19 cellular contexts compared by ENCODE assay signal in the genomic region with DNA sequence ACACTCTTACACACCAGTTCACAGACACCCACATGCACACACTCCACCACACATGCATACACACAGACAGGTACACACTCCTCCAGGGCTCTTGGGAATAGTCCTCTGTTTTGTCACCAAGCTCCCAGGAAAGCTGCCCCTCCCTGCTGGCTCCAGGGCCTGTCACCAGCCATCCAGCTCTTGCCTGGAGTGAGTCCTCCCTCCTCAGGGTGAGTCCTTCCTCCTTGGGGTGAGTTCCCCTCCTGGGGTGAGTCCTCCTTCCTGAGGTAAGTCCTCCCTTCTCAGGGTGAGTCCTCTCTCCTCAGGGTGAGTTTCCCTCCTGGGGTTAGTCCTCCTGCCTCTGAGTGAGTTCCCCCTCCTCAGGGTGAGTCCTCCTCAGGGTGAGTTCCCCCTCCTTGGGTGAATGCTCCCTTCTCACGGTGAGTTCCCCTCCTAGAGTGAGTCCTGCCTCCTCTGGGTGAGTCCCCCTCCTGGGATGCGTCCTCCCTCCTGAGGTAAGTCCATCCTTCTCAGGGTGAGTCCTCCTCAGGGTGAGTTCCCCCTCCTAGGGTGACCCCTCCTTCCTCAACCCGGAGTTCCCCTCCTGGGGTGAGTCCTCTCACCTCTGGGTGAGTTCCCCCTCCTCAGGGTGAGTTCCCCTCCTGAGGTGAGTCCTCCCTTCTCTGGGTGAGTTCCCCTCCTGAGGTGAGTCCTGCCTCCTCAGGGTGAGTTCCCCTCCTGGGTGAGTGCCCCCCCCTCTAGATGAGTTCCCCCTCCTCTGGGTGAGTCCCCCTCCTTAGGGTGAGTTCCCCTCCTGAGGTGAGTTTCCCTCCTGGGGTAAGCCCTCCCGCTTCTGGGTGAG.
DNase-seq lines count a peak whose midpoint lies in the region; ATAC-seq and TF ChIP-seq lines count a peak whose summit lies in the region.
"Had no signal": no experiment of that assay in that cellular context is flagged by ENCODE, and none has a peak within 500 bp of the region (broad histone marks: within the 10 kb centered on the region; RNA-seq: fewer than 3 reads in every experiment).

No MANE protein-coding gene starts in this region.

- H2BK120ac ChIP-seq in H9 (ENCODE audit: low read depth, low read length, poor library complexity, severe bottlenecking), result no peak overlapping the region

- no CpG with 5 or more reads among the region's 4 CpGs for WGBS in H9 (ENCODE audit: extremely low coverage, insufficient read length, low lambda C conversion rate)
- WGBS in endodermal cell (ENCODE audit: insufficient coverage in 1 of 2, insufficient read length in 1 of 2), 2 experiments, result 89 to 93% methylated on average over 1 to 4 of the region's 4 CpGs

- H3K4me1 ChIP-seq in Caco-2, result peaks cover 20% of the 10 kb centered on the region
- H3K4me1 ChIP-seq in H9 (ENCODE audit: insufficient read depth, low read length), result no peaks in the 10 kb centered on the region; the same call in 1 of the 2 replicates
- no peaks in the 10 kb centered on the region for H3K4me1 ChIP-seq in endodermal cell (ENCODE audit: control insufficient read depth, insufficient read depth, low read length)
- H3K4me1 ChIP-seq in osteoblast (ENCODE audit: insufficient read depth, low read length), result peaks cover 18% of the 10 kb centered on the region
- H3K4me1 ChIP-seq: SJCRH30 had no signal

- H2BK5ac ChIP-seq in H9 (ENCODE audit: insufficient read length, low read length), result no peak overlapping the region

- H3K23ac ChIP-seq in H9 (ENCODE audit: insufficient read length, low read depth, low read length), result no peak overlapping the region

- H3K9me3 ChIP-seq in Caco-2, result no peaks in the 10 kb centered on the region
- no peaks in the 10 kb centered on the region for H3K9me3 ChIP-seq in H9 (ENCODE audit: control insufficient read depth, low read depth, low read length)
- no peaks in the 10 kb centered on the region for H3K9me3 ChIP-seq in endodermal cell (ENCODE audit: control insufficient read depth, low read length)
- H3K9me3 ChIP-seq in osteoblast (ENCODE audit: low read depth, low read length), result no peaks in the 10 kb centered on the region
- H3K9me3 ChIP-seq: SJCRH30 had no signal

- H3K4ac ChIP-seq in H9 (ENCODE audit: low read depth, low read length), result no peak overlapping the region

- peaks cover 10% of the 10 kb centered on the region for H3K27me3 Mint-ChIP-seq in Caco-2 (ENCODE audit: insufficient read depth, unreplicated experiment)
- H3K27me3 Mint-ChIP-seq in H9 (ENCODE audit: low read depth), result peaks cover 66% of the 10 kb centered on the region
- peaks cover 49% of the 10 kb centered on the region for H3K27me3 Mint-ChIP-seq in endodermal cell (ENCODE audit: insufficient read depth)

- H3K56ac ChIP-seq in H9 (ENCODE audit: insufficient read length, low read depth, low read length), result no peak overlapping the region

- H3T11ph ChIP-seq in H9 (ENCODE audit: low read length), result no peak overlapping the region

- no peak for TF ChIP-seq CTCF in Caco-2 (IDR thresholded peaks at IDR 0.05; ENCODE audit: insufficient read depth in 1 of 2, low read depth in 1 of 2, low read length in 1 of 2, severe bottlenecking in 1 of 2, unreplicated experiment in 1 of 2)
- no peak for TF ChIP-seq CTCF in H9 (conservative IDR thresholded peaks at IDR 0.05)
- no peak for TF ChIP-seq CTCF in endodermal cell (conservative IDR thresholded peaks at IDR 0.05)
- no peak for TF ChIP-seq CTCF in osteoblast (IDR thresholded peaks at IDR 0.05; ENCODE audit: extremely low read depth, low read depth, low read length)

- no peak overlapping the region for H3K14ac ChIP-seq in H9 (ENCODE audit: insufficient read depth, low read length)

- H3K4me2 ChIP-seq in H9 (ENCODE audit: insufficient read depth, insufficient read length, low read length), result no peak overlapping the region
- no peak overlapping the region for H3K4me2 ChIP-seq in osteoblast (ENCODE audit: insufficient read depth, low read length)

- H3K27ac ChIP-seq in H9 (ENCODE audit: insufficient read length, low read depth, low read length), result no peak overlapping the region
- H3K27ac ChIP-seq in endodermal cell (ENCODE audit: low read depth, low read length), result no peak overlapping the region
- no peak overlapping the region for H3K27ac ChIP-seq in osteoblast (ENCODE audit: low read depth, low read length)
- H3K27ac ChIP-seq: epithelial cell of prostate, foreskin keratinocyte, SJCRH30 had no signal

- H3K79me1 ChIP-seq in H9 (ENCODE audit: insufficient read depth, low read depth, low read length, poor library complexity, severe bottlenecking), result no peaks in the 10 kb centered on the region

- H2BK20ac ChIP-seq in H9 (ENCODE audit: low read depth, low read length, poor library complexity, severe bottlenecking), result no peak overlapping the region

- H3K23me2 ChIP-seq in H9 (ENCODE audit: insufficient read length, low read depth, low read length, poor library complexity, severe bottlenecking), result no peaks in the 10 kb centered on the region

- intact Hi-C loops in Caco-2 (cut with micrococcal nuclease; ENCODE audit: unreplicated experiment), result loop anchor here (1.0 kb wide), 2 partner anchors 12 to 271 kb away; no protein-coding TSS in a partner anchor

- H3K9me3 Mint-ChIP-seq in Caco-2 (ENCODE audit: unreplicated experiment) (peaks cover 15% of the 10 kb centered on the region), H9 (peaks cover 0 to 8% of the 10 kb centered on the region in 2 experiments; a peak in 1 of 5 replicates), endodermal cell (no peaks in the 10 kb centered on the region)
- H3K9me3 Mint-ChIP-seq: activated naive CD4-positive, alpha-beta T cell treated with anti-CD3 and anti-CD28 coated beads for 36 hours; dendritic cell treated with granulocyte-macrophage colony-stimulating factor and Interleukin-4, amounts not matched to agents 40 ng/mL and 50 ng/mL, for 4 days; natural killer cell had no signal

- no TSS peak for BruUV-seq in Caco-2 (replicated peaks; lab: Mats Ljungman, UMichigan)

- H3K18ac ChIP-seq in H9 (ENCODE audit: insufficient read length, low read depth, low read length), result no peak overlapping the region

- no peak overlapping the region for H4K5ac ChIP-seq in H9 (ENCODE audit: insufficient read length, low read depth, low read length)

- POLR2A ChIA-PET in Caco-2 (lab: Charles Lee), result no interaction called here

- H4K8ac ChIP-seq in H9 (replicated peaks; ENCODE audit: insufficient read length, low read depth, low read length), result no peak overlapping the region

- H3K27ac Mint-ChIP-seq in Caco-2 (ENCODE audit: unreplicated experiment) (peak overlapping the region; percentile 54), H9 (no peak overlapping the region), endodermal cell (no peak overlapping the region)
- H3K27ac Mint-ChIP-seq: activated naive CD4-positive, alpha-beta T cell treated with anti-CD3 and anti-CD28 coated beads for 36 hours; dendritic cell treated with granulocyte-macrophage colony-stimulating factor and Interleukin-4, amounts not matched to agents 40 ng/mL and 50 ng/mL, for 4 days; natural killer cell had no signal

- peaks cover 6% of the 10 kb centered on the region for H3K4me1 Mint-ChIP-seq in Caco-2 (ENCODE audit: low read depth, unreplicated experiment)
- peaks cover 4 to 10% of the 10 kb centered on the region in 2 experiments; a peak in 3 of 4 replicates for H3K4me1 Mint-ChIP-seq in H9
- peaks cover 2% of the 10 kb centered on the region for H3K4me1 Mint-ChIP-seq in endodermal cell

- DNase-seq in Caco-2 (peak in 1 of 2 experiments; percentile 45), H9 (peak; percentile 13), endodermal cell (peak; percentile 46), osteoblast (ENCODE audit: insufficient read length, low spot score, missing footprints) (peak; percentile 44), NCI-H526 (lab: John Stamatoyannopoulos, UW) (no peak)
- DNase-seq: activated naive CD4-positive, alpha-beta T cell treated with anti-CD3 and anti-CD28 coated beads for 36 hours; foreskin keratinocyte; GF-D8; natural killer cell; OCI-M1; SJCRH30; small intestine; stimulated activated CD4-positive, alpha-beta T cell treated with anti-CD3 and anti-CD28 coated beads, Interleukin-4, amount 100 ng/mL, for 4 hours had no signal

- H4K91ac ChIP-seq in H9 (ENCODE audit: insufficient read length, low read depth, low read length), result no peak overlapping the region

- H2BK15ac ChIP-seq in H9 (ENCODE audit: low read depth, low read length), result no peak overlapping the region

- no peaks in the 10 kb centered on the region for H3K27me3 ChIP-seq in Caco-2 (replicated peaks; ENCODE audit: control insufficient read depth, insufficient read depth, low read length)
- no peaks in the 10 kb centered on the region; the same call in 1 of the 2 replicates for H3K27me3 ChIP-seq in H9 (ENCODE audit: insufficient read depth, low read length)
- peaks cover 20% of the 10 kb centered on the region for H3K27me3 ChIP-seq in endodermal cell (ENCODE audit: control insufficient read depth, insufficient read depth, low read length, poor library complexity, severe bottlenecking)
- peaks cover 11% of the 10 kb centered on the region for H3K27me3 ChIP-seq in osteoblast (ENCODE audit: insufficient read depth, low read length)

- H3K4me3 ChIP-seq in Caco-2 (ENCODE audit: low read depth, low read length) (no peak overlapping the region), endodermal cell (ENCODE audit: low read length) (no peak overlapping the region), osteoblast (ENCODE audit: insufficient read depth, low read length) (no peak overlapping the region)
- H3K4me3 ChIP-seq: SJCRH30 had no signal

- H3K4me3 Mint-ChIP-seq in Caco-2 (ENCODE audit: unreplicated experiment) (no peak overlapping the region), H9 (no peak overlapping the region), endodermal cell (no peak overlapping the region)
- H3K4me3 Mint-ChIP-seq: activated naive CD4-positive, alpha-beta T cell treated with anti-CD3 and anti-CD28 coated beads for 36 hours; brain; dendritic cell treated with granulocyte-macrophage colony-stimulating factor and Interleukin-4, amounts not matched to agents 40 ng/mL and 50 ng/mL, for 4 days; natural killer cell had no signal

- no peak for ATAC-seq in GM21367 (IDR thresholded peaks at IDR 0.05; ENCODE audit: unreplicated experiment)
- no peak for ATAC-seq in HG03175 (IDR thresholded peaks at IDR 0.05; ENCODE audit: unreplicated experiment)
- ATAC-seq: activated CD4-positive, CD25-positive, alpha-beta regulatory T cell treated with anti-CD3 and anti-CD28 coated beads, Interleukin-2, amount 50 U/mL, for 24 hours had no signal

- H4K20me1 ChIP-seq in H9 (ENCODE audit: control insufficient read depth, insufficient read depth, insufficient read length) (no peaks in the 10 kb centered on the region), osteoblast (ENCODE audit: insufficient read depth, low read length) (no peaks in the 10 kb centered on the region)

- H3K36me3 Mint-ChIP-seq in Caco-2 (ENCODE audit: insufficient read depth, unreplicated experiment) (peaks cover 5% of the 10 kb centered on the region), H9 (ENCODE audit: insufficient read depth in 1 of 3, low read depth in 3 of 3) (no peaks in the 10 kb centered on the region), endodermal cell (ENCODE audit: low read depth) (no peaks in the 10 kb centered on the region)
- H3K36me3 Mint-ChIP-seq: brain, natural killer cell had no signal

- no peak overlapping the region for H2AK5ac ChIP-seq in H9 (ENCODE audit: insufficient read length, low read length)

- H3K9ac ChIP-seq in H9 (ENCODE audit: extremely low read depth, insufficient read length, low read length) (no peak overlapping the region), endodermal cell (ENCODE audit: extremely low read depth, low read length, poor library complexity, severe bottlenecking) (no peak overlapping the region)

- H3K79me2 ChIP-seq in H9 (ENCODE audit: insufficient read depth, low read length) (no peaks in the 10 kb centered on the region), osteoblast (ENCODE audit: insufficient read depth, low read length) (no peaks in the 10 kb centered on the region)

- CTCF ChIA-PET in Caco-2 (lab: Charles Lee), result interaction anchor here (1.5 to 1.9 kb wide), 5 partner anchors 9 to 272 kb away, joined by 3 to 8 read pairs (median 6); no protein-coding TSS in a partner anchor

- no peak overlapping the region for H2BK12ac ChIP-seq in H9 (ENCODE audit: insufficient read length, low read depth, low read length)

- no peak overlapping the region for H2AFZ ChIP-seq in H9 (ENCODE audit: low read length)
- no peak overlapping the region for H2AFZ ChIP-seq in osteoblast (ENCODE audit: low read length)

- H3K36me3 ChIP-seq in Caco-2 (ENCODE audit: control insufficient read depth, insufficient read depth, low read length), result no peaks in the 10 kb centered on the region
- H3K36me3 ChIP-seq in endodermal cell (ENCODE audit: control insufficient read depth, insufficient read depth, low read length), result no peaks in the 10 kb centered on the region
- no peaks in the 10 kb centered on the region for H3K36me3 ChIP-seq in osteoblast (ENCODE audit: insufficient read depth, low read length)
- H3K36me3 ChIP-seq: SJCRH30 had no signal

Comparison
In these comparisons a context has a peak if more than half of its experiments do, and no peak if none do; other contexts are left out.
1. DNase-seq: peak in H9 (single experiment), endodermal cell (single experiment) and osteoblast (single experiment); none in NCI-H526 (0 of 2).